Comparison of ENCODE assay signal across 8 cellular contexts in the genomic region with DNA sequence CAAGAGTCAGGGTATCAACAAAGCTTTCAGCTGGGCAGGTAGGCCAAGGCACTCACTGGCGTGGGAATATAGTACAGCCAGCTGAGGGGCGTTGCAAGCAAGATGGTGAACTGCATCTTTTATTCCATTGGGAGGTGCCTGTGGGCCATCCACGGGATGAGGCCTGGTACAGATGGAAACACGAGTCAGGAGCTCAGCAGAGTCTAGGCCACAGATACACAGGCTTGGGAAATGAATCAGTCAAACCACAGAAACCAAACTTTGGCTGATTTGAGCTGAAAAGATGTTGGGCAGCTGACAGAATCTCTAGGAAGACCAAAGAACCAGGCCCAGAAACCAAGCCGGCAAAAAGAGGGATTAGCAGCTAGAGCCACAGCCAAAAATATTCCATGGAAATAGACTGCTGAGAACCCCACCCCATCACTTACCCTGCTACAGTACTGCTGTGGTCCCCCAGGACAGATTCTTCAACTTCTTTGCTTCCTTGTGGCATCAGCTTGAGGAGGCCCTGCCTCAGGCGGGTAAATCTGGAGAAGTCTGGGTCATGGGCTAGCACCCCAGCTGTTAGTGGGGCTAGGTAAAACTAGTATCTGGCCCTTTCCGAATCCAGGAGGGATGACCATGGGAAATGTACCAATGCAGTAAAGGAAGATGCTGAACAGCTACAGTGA.
DNase-seq lines count a peak whose midpoint lies in the region; ATAC-seq and TF ChIP-seq lines count a peak whose summit lies in the region.

No MANE protein-coding gene starts in this region.

- H3K4me1 ChIP-seq in naive thymus-derived CD4-positive, alpha-beta T cell (ENCODE audit: control insufficient read depth in 2 of 2, insufficient read depth in 2 of 2, low read length in 2 of 2), result peaks cover 13 to 70% of the 10 kb centered on the region in 2 donors

- peaks cover 26% of the 10 kb centered on the region for H3K36me3 Mint-ChIP-seq in activated naive CD4-positive, alpha-beta T cell treated with anti-CD3 and anti-CD28 coated beads, Interleukin-2, amount 10 ng/mL, durations not matched to agents 7 days and 5 days
- peaks cover 0 to 32% (median 15%) of the 10 kb centered on the region in 5 donors for H3K36me3 Mint-ChIP-seq in naive thymus-derived CD4-positive, alpha-beta T cell
- peaks cover 2% of the 10 kb centered on the region for H3K36me3 Mint-ChIP-seq in mesothelial cell of epicardium

- intact Hi-C loops in naive thymus-derived CD4-positive, alpha-beta T cell (cut with micrococcal nuclease), result loop anchor here in 1 of 2 donors (2.0 kb wide), 1 partner anchor 13 kb away; no protein-coding TSS in a partner anchor
- intact Hi-C loops in head of caudate nucleus (cut with DNase I), result no loop called here

- peaks cover 0 to 9% (median 0%) of the 10 kb centered on the region in 3 experiments for H3K36me3 ChIP-seq in naive thymus-derived CD4-positive, alpha-beta T cell (ENCODE audit: control insufficient read depth in 2 of 3, insufficient read depth in 3 of 3, low read length in 3 of 3)

- no peaks in the 10 kb centered on the region for H3K27me3 ChIP-seq in naive thymus-derived CD4-positive, alpha-beta T cell (ENCODE audit: control insufficient read depth in 2 of 2, insufficient read depth in 2 of 2, low read length in 2 of 2)

- H3K27me3 Mint-ChIP-seq in activated naive CD4-positive, alpha-beta T cell treated with anti-CD3 and anti-CD28 coated beads, Interleukin-2, amount 10 ng/mL, durations not matched to agents 7 days and 5 days, result no peaks in the 10 kb centered on the region
- no peaks in the 10 kb centered on the region for H3K27me3 Mint-ChIP-seq in naive thymus-derived CD4-positive, alpha-beta T cell
- no peaks in the 10 kb centered on the region for H3K27me3 Mint-ChIP-seq in mesothelial cell of epicardium (ENCODE audit: low read depth)

- H3K27ac ChIP-seq in naive thymus-derived CD4-positive, alpha-beta T cell (ENCODE audit: low read depth, low read length), result peak overlapping the region; percentile 15

- peaks cover 47% of the 10 kb centered on the region for H3K4me1 Mint-ChIP-seq in activated naive CD4-positive, alpha-beta T cell treated with anti-CD3 and anti-CD28 coated beads, Interleukin-2, amount 10 ng/mL, durations not matched to agents 7 days and 5 days
- peaks cover 38 to 94% (median 89%) of the 10 kb centered on the region in 7 donors for H3K4me1 Mint-ChIP-seq in naive thymus-derived CD4-positive, alpha-beta T cell
- H3K4me1 Mint-ChIP-seq in mesothelial cell of epicardium, result peaks cover 19% of the 10 kb centered on the region

- no peak for TF ChIP-seq CTCF in mesothelial cell of epicardium (IDR thresholded peaks at IDR 0.05; ENCODE audit: unreplicated experiment)

- POLR2A ChIA-PET in naive thymus-derived CD4-positive, alpha-beta T cell (lab: Charles Lee), result interaction anchor here (1.1 to 2.1 kb wide), 4 partner anchors 10 to 76 kb away, joined by 3 to 8 read pairs (median 6); partner anchors contain the start of gene TMEM131L

- no peaks in the 10 kb centered on the region for H3K9me3 Mint-ChIP-seq in activated naive CD4-positive, alpha-beta T cell treated with anti-CD3 and anti-CD28 coated beads, Interleukin-2, amount 10 ng/mL, durations not matched to agents 7 days and 5 days
- H3K9me3 Mint-ChIP-seq in naive thymus-derived CD4-positive, alpha-beta T cell, result peaks cover 0 to 2% (median 0%) of the 10 kb centered on the region in 11 donors
- H3K9me3 Mint-ChIP-seq in mesothelial cell of epicardium, result no peaks in the 10 kb centered on the region

- peak overlapping the region; percentile 39 for H3K27ac Mint-ChIP-seq in activated naive CD4-positive, alpha-beta T cell treated with anti-CD3 and anti-CD28 coated beads, Interleukin-2, amount 10 ng/mL, durations not matched to agents 7 days and 5 days
- peak overlapping the region in 8 of 9 donors; percentile 48 to 95 (median 78) for H3K27ac Mint-ChIP-seq in naive thymus-derived CD4-positive, alpha-beta T cell
- no peak overlapping the region for H3K27ac Mint-ChIP-seq in mesothelial cell of epicardium

- ATAC-seq in HG02798 (IDR thresholded peaks at IDR 0.05; ENCODE audit: poor library complexity, unreplicated experiment) (peak; percentile 55), GM18519 (IDR thresholded peaks at IDR 0.05; ENCODE audit: low FRiP score, unreplicated experiment) (no peak)
- ATAC-seq in naive thymus-derived CD4-positive, alpha-beta T cell, result no peak

- DNase-seq in GM03348 (ENCODE audit: low spot score), result peak; percentile 91
- peak; percentile 28 for DNase-seq in activated naive CD4-positive, alpha-beta T cell treated with anti-CD3 and anti-CD28 coated beads, Interleukin-2, amount 10 ng/mL, durations not matched to agents 7 days and 5 days
- no peak for DNase-seq in naive thymus-derived CD4-positive, alpha-beta T cell
- DNase-seq in head of caudate nucleus, result no peak
- DNase-seq in mesothelial cell of epicardium (ENCODE audit: low spot score in 2 of 2, unreplicated experiment in 2 of 2), result no peak
- no peak for DNase-seq in NK-92 (lab: John Stamatoyannopoulos, UW; ENCODE audit: unreplicated experiment)

- no peaks in the 10 kb centered on the region for H3K9me3 ChIP-seq in naive thymus-derived CD4-positive, alpha-beta T cell (ENCODE audit: control insufficient read depth in 2 of 3, low read length in 3 of 3)

- no peak overlapping the region for H3K4me3 ChIP-seq in naive thymus-derived CD4-positive, alpha-beta T cell (ENCODE audit: low read length)

- H3K4me3 Mint-ChIP-seq in activated naive CD4-positive, alpha-beta T cell treated with anti-CD3 and anti-CD28 coated beads, Interleukin-2, amount 10 ng/mL, durations not matched to agents 7 days and 5 days, result no peak overlapping the region
- H3K4me3 Mint-ChIP-seq in naive thymus-derived CD4-positive, alpha-beta T cell, result peak overlapping the region; percentile 1 to 71 (median 39)
- no peak overlapping the region for H3K4me3 Mint-ChIP-seq in mesothelial cell of epicardium

- CTCF ChIA-PET in activated naive CD4-positive, alpha-beta T cell treated with anti-CD3 and anti-CD28 coated beads, Interleukin-2, amount 10 ng/mL, durations not matched to agents 7 days and 5 days (lab: Charles Lee), result interaction anchor here (0.9 to 3.1 kb wide), 12 partner anchors 10 to 399 kb away, joined by 3 to 17 read pairs (median 6); partner anchors contain the start of gene TMEM131L
- CTCF ChIA-PET in naive thymus-derived CD4-positive, alpha-beta T cell (lab: Charles Lee), result interaction anchor here (0.6 to 2.2 kb wide), 6 partner anchors 11 to 109 kb away, joined by 3 to 9 read pairs (median 6); no protein-coding TSS in a partner anchor

Comparison
In these comparisons a context has a peak if more than half of its experiments do, and no peak if none do; other contexts are left out.
1. DNase-seq: peak in GM03348 (single experiment) and activated naive CD4-positive, alpha-beta T cell treated with anti-CD3 and anti-CD28 coated beads, Interleukin-2, amount 10 ng/mL, durations not matched to agents 7 days and 5 days (single experiment); none in naive thymus-derived CD4-positive, alpha-beta T cell (0 of 9), head of caudate nucleus (0 of 42), mesothelial cell of epicardium (0 of 2) and NK-92 (single experiment).
2. H3K4me3 Mint-ChIP-seq: peak in naive thymus-derived CD4-positive, alpha-beta T cell (10 of 10); none in activated naive CD4-positive, alpha-beta T cell treated with anti-CD3 and anti-CD28 coated beads, Interleukin-2, amount 10 ng/mL, durations not matched to agents 7 days and 5 days (single experiment) and mesothelial cell of epicardium (single experiment).